Comparison of ENCODE assay signal across 11 cellular contexts in genomic region chr18:715626-716025, GRCh38. TPM values are rescaled to one million over a fixed set of nuclear protein-coding genes. Genes with fewer than 3 reads are reported as not detected.
A peak's percentile ranks its signal among the peaks of the same experiment; 100 is the strongest.
DNase-seq lines count a peak whose midpoint lies in the region; ATAC-seq and TF ChIP-seq lines count a peak whose summit lies in the region.
"Had no signal": no experiment of that assay in that cellular context is flagged by ENCODE, and none has a peak within 500 bp of the region (broad histone marks: within the 10 kb centered on the region; RNA-seq: fewer than 3 reads in every experiment).

No MANE protein-coding gene starts in this region.

- DNase-seq in AG08396 (ENCODE audit: low spot score) (peak; percentile 56), Daoy (ENCODE audit: low read depth) (peak; percentile 50), foreskin keratinocyte (peak in 1 of 2 donors; percentile 77), kidney glomerular epithelial cell (lab: John Stamatoyannopoulos, UW) (no peak), NCI-H510A (lab: John Stamatoyannopoulos, UW) (no peak)
- DNase-seq: cerebellar nuclear complex, DND-41, left colon had no signal

- H3K4me1 ChIP-seq in foreskin keratinocyte: peaks cover 13% of the 10 kb centered on the region

- H3K27ac ChIP-seq in foreskin keratinocyte: no peak overlapping the region

- H3K36me3 Mint-ChIP-seq in activated naive CD8-positive, alpha-beta T cell: peaks cover 3% of the 10 kb centered on the region

- peak; percentile 55 for ATAC-seq in foreskin keratinocyte
- no peak for ATAC-seq in HG03108 (IDR thresholded peaks at IDR 0.05; ENCODE audit: unreplicated experiment)
- ATAC-seq: left colon had no signal

- no peak for TF ChIP-seq CTCF in foreskin keratinocyte (conservative IDR thresholded peaks at IDR 0.05)

- no peak overlapping the region for H3K4me3 Mint-ChIP-seq in activated naive CD8-positive, alpha-beta T cell

- H3K27me3 ChIP-seq in foreskin keratinocyte: no peaks in the 10 kb centered on the region

- peaks cover 30% of the 10 kb centered on the region for H3K4me1 Mint-ChIP-seq in activated naive CD8-positive, alpha-beta T cell (ENCODE audit: low read depth)

- H3K27ac Mint-ChIP-seq in activated naive CD8-positive, alpha-beta T cell: peak overlapping the region; percentile 81

- H3K27me3 Mint-ChIP-seq in activated naive CD8-positive, alpha-beta T cell: no peaks in the 10 kb centered on the region

- H3K9me3 Mint-ChIP-seq in activated naive CD8-positive, alpha-beta T cell (ENCODE audit: low read depth): no peaks in the 10 kb centered on the region
- H3K9me3 Mint-ChIP-seq: neural crest cell had no signal

RNA-seq across cellular contexts. Expression of gene ENOSF1, which starts 3.2 kb away (rescaled TPM):
- 13.4 and 15.3 TPM in 2 replicates for total RNA-seq in Daoy (2014; rRNA removed; shearing (Covaris generic))
- total RNA-seq in foreskin keratinocyte: 21.5 and 28.8 TPM in 2 replicates
- 15.4 and 22.6 TPM in 2 replicates for polyA plus RNA-seq in foreskin keratinocyte

RNA-seq across cellular contexts. Expression of gene TYMS, which starts 58.2 kb away (rescaled TPM):
- total RNA-seq in Daoy (2014; rRNA removed; shearing (Covaris generic)): 14.1 and 20.9 TPM in 2 replicates
- total RNA-seq in foreskin keratinocyte: 48.0 and 80.2 TPM in 2 replicates
- 75.9 and 127 TPM in 2 replicates for polyA plus RNA-seq in foreskin keratinocyte

Comparison
In these comparisons a context has a peak if more than half of its experiments do, and no peak if none do; other contexts are left out.
1. DNase-seq: peak in AG08396 (single experiment) and Daoy (single experiment); none in kidney glomerular epithelial cell (single experiment) and NCI-H510A (single experiment).